In genomic region chr10:28769147-28769604, GRCh38 we compare ENCODE assay signal across 1 cellular context.
TF ChIP-seq lines count a peak whose summit lies in the region.

No MANE protein-coding gene starts in this region.

TF ChIP-seq in HepG2, 621 proteins besides CTCF, POLR2A, EP300 and RAD21 (continued from another document):
- TF ChIP-seq, protein P1, sequence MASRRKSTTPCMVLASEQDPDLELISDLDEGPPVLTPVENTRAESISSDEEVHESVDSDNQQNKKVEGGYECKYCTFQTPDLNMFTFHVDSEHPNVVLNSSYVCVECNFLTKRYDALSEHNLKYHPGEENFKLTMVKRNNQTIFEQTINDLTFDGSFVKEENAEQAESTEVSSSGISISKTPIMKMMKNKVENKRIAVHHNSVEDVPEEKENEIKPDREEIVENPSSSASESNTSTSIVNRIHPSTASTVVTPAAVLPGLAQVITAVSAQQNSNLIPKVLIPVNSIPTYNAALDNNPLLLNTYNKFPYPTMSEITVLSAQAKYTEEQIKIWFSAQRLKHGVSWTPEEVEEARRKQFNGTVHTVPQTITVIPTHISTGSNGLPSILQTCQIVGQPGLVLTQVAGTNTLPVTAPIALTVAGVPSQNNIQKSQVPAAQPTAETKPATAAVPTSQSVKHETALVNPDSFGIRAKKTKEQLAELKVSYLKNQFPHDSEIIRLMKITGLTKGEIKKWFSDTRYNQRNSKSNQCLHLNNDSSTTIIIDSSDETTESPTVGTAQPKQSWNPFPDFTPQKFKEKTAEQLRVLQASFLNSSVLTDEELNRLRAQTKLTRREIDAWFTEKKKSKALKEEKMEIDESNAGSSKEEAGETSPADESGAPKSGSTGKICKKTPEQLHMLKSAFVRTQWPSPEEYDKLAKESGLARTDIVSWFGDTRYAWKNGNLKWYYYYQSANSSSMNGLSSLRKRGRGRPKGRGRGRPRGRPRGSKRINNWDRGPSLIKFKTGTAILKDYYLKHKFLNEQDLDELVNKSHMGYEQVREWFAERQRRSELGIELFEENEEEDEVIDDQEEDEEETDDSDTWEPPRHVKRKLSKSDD (CRISPR knock-in tag; IDR thresholded peaks at IDR 0.05; ENCODE audit: low read depth): no peak
- peak; percentile 65 for TF ChIP-seq ELF3 (CRISPR knock-in tag; IDR thresholded peaks at IDR 0.05)
- TF ChIP-seq, protein P2, sequence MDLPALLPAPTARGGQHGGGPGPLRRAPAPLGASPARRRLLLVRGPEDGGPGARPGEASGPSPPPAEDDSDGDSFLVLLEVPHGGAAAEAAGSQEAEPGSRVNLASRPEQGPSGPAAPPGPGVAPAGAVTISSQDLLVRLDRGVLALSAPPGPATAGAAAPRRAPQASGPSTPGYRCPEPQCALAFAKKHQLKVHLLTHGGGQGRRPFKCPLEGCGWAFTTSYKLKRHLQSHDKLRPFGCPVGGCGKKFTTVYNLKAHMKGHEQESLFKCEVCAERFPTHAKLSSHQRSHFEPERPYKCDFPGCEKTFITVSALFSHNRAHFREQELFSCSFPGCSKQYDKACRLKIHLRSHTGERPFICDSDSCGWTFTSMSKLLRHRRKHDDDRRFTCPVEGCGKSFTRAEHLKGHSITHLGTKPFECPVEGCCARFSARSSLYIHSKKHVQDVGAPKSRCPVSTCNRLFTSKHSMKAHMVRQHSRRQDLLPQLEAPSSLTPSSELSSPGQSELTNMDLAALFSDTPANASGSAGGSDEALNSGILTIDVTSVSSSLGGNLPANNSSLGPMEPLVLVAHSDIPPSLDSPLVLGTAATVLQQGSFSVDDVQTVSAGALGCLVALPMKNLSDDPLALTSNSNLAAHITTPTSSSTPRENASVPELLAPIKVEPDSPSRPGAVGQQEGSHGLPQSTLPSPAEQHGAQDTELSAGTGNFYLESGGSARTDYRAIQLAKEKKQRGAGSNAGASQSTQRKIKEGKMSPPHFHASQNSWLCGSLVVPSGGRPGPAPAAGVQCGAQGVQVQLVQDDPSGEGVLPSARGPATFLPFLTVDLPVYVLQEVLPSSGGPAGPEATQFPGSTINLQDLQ (CRISPR knock-in tag; IDR thresholded peaks at IDR 0.05): no peak
- TF ChIP-seq ZNF280D (CRISPR knock-in tag; IDR thresholded peaks at IDR 0.05): 0 out of 2 replicates have a peak, but pooled peaks have one; percentile 53
- no peak for TF ChIP-seq ZKSCAN5 (CRISPR knock-in tag; IDR thresholded peaks at IDR 0.05)
- 0 out of 2 replicates have a peak, but pooled peaks have one; percentile 46 for TF ChIP-seq ZBTB20 (CRISPR knock-in tag; IDR thresholded peaks at IDR 0.05; ENCODE audit: borderline replicate concordance, low read depth)
- TF ChIP-seq, protein P3, sequence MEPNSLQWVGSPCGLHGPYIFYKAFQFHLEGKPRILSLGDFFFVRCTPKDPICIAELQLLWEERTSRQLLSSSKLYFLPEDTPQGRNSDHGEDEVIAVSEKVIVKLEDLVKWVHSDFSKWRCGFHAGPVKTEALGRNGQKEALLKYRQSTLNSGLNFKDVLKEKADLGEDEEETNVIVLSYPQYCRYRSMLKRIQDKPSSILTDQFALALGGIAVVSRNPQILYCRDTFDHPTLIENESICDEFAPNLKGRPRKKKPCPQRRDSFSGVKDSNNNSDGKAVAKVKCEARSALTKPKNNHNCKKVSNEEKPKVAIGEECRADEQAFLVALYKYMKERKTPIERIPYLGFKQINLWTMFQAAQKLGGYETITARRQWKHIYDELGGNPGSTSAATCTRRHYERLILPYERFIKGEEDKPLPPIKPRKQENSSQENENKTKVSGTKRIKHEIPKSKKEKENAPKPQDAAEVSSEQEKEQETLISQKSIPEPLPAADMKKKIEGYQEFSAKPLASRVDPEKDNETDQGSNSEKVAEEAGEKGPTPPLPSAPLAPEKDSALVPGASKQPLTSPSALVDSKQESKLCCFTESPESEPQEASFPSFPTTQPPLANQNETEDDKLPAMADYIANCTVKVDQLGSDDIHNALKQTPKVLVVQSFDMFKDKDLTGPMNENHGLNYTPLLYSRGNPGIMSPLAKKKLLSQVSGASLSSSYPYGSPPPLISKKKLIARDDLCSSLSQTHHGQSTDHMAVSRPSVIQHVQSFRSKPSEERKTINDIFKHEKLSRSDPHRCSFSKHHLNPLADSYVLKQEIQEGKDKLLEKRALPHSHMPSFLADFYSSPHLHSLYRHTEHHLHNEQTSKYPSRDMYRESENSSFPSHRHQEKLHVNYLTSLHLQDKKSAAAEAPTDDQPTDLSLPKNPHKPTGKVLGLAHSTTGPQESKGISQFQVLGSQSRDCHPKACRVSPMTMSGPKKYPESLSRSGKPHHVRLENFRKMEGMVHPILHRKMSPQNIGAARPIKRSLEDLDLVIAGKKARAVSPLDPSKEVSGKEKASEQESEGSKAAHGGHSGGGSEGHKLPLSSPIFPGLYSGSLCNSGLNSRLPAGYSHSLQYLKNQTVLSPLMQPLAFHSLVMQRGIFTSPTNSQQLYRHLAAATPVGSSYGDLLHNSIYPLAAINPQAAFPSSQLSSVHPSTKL (CRISPR knock-in tag; IDR thresholded peaks at IDR 0.05): peak; percentile 87
- TF ChIP-seq ARID4A (CRISPR knock-in tag; IDR thresholded peaks at IDR 0.05; ENCODE audit: borderline replicate concordance): peak; percentile 31; the same call in 1 of the 2 replicates
- TF ChIP-seq ETS1 (CRISPR knock-in tag; IDR thresholded peaks at IDR 0.05): no peak
- TF ChIP-seq POGK (CRISPR knock-in tag; conservative IDR thresholded peaks at IDR 0.05): no peak
- no peak for TF ChIP-seq RAD51 (IDR thresholded peaks at IDR 0.05; ENCODE audit: borderline replicate concordance)
- TF ChIP-seq EEA1 (CRISPR knock-in tag; IDR thresholded peaks at IDR 0.05; ENCODE audit: borderline replicate concordance): no peak
- peak; percentile 72; the same call in 1 of the 2 replicates for TF ChIP-seq IRF2 (CRISPR knock-in tag; IDR thresholded peaks at IDR 0.05)
- no peak for TF ChIP-seq JDP2 (CRISPR knock-in tag; IDR thresholded peaks at IDR 0.05; ENCODE audit: borderline replicate concordance)
- peak; percentile 69; the same call in 1 of the 2 replicates for TF ChIP-seq PITX1 (CRISPR knock-in tag; IDR thresholded peaks at IDR 0.05)
- peak; percentile 51; the same call in 1 of the 2 replicates for TF ChIP-seq CREM (IDR thresholded peaks at IDR 0.05)
- no peak for TF ChIP-seq CREM (CRISPR knock-in tag; IDR thresholded peaks at IDR 0.05)
- TF ChIP-seq SALL1 (CRISPR knock-in tag; IDR thresholded peaks at IDR 0.05): peak; percentile 77
- TF ChIP-seq, protein P4, sequence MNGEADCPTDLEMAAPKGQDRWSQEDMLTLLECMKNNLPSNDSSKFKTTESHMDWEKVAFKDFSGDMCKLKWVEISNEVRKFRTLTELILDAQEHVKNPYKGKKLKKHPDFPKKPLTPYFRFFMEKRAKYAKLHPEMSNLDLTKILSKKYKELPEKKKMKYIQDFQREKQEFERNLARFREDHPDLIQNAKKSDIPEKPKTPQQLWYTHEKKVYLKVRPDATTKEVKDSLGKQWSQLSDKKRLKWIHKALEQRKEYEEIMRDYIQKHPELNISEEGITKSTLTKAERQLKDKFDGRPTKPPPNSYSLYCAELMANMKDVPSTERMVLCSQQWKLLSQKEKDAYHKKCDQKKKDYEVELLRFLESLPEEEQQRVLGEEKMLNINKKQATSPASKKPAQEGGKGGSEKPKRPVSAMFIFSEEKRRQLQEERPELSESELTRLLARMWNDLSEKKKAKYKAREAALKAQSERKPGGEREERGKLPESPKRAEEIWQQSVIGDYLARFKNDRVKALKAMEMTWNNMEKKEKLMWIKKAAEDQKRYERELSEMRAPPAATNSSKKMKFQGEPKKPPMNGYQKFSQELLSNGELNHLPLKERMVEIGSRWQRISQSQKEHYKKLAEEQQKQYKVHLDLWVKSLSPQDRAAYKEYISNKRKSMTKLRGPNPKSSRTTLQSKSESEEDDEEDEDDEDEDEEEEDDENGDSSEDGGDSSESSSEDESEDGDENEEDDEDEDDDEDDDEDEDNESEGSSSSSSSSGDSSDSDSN (CRISPR knock-in tag; IDR thresholded peaks at IDR 0.05): no peak
- TF ChIP-seq ZMYM4 (CRISPR knock-in tag; IDR thresholded peaks at IDR 0.05): peak; percentile 62
- no peak for TF ChIP-seq ZNF34 (CRISPR knock-in tag; IDR thresholded peaks at IDR 0.05; ENCODE audit: borderline replicate concordance)
- TF ChIP-seq PLRG1 (conservative IDR thresholded peaks at IDR 0.05): no peak
- 0 out of 2 replicates have a peak, but pooled peaks have one; percentile 44 for TF ChIP-seq ZSCAN29 (CRISPR knock-in tag; conservative IDR thresholded peaks at IDR 0.05)
- no peak for TF ChIP-seq U2AF1 (optimal IDR thresholded peaks at IDR 0.05; ENCODE audit: low read depth, low read length)
- no peak for TF ChIP-seq KLF6 (CRISPR knock-in tag; IDR thresholded peaks at IDR 0.05)
- TF ChIP-seq TSC22D2 (CRISPR knock-in tag; IDR thresholded peaks at IDR 0.05; ENCODE audit: borderline replicate concordance): no peak
